In the genomic region with DNA sequence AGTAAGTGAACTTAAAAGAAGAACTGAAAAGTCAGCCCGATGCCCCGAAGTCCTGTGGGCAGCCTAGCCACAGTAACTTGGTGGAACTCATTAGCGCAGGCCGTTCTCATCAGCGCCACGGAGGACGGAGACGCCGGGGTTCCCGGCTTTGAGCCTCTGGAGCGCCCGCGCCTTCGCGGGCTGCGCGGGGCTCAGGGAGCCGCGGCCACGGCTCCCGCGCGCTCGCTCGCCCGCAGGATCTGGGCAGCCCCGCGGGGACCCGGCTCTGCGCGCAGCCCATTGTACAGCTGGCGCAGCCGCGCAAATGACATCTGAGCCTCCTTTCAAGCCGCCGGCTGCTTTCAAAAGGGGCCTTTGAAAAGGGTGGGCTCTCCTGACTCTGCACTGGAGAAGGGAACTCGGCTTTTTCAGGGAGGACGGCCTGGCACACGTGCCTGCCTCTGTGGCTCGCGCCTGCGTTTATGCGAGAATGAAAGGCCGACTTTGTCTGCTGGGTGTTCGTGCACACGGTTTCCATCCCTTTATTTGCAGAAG, we compare ENCODE assay signal across 10 cellular contexts. TPM values are rescaled to one million over a fixed set of nuclear protein-coding genes. Genes with fewer than 3 reads are reported as not detected.
A peak's percentile ranks its signal among the peaks of the same experiment; 100 is the strongest.
DNase-seq lines count a peak whose midpoint lies in the region; ATAC-seq and TF ChIP-seq lines count a peak whose summit lies in the region.
"Had no signal": no experiment of that assay in that cellular context is flagged by ENCODE, and none has a peak within 500 bp of the region (broad histone marks: within the 10 kb centered on the region; RNA-seq: fewer than 3 reads in every experiment).

No MANE protein-coding gene starts in this region.

- no peak for DNase-seq in activated CD8-positive, alpha-beta memory T cell treated with anti-CD3 and anti-CD28 coated beads, Interleukin-2, amount 10 ng/mL, durations not matched to agents 7 days and 5 days
- no peak for DNase-seq in activated CD8-positive, alpha-beta memory T cell treated with anti-CD3 and anti-CD28 coated beads for 24 hours
- no peak for DNase-seq in left lobe of liver (ENCODE audit: low spot score)
- peak in 1 of 2 donors; percentile 81 for DNase-seq in upper lobe of left lung
- no peak for DNase-seq in T-cell
- no peak for DNase-seq in activated effector memory CD4-positive, alpha-beta T cell treated with Interleukin-2 at 50 U/mL for 16 hours
- no peak for DNase-seq in CD8-positive, alpha-beta T cell
- DNase-seq: activated gamma-delta T cell treated with Interleukin-2 at 50 U/mL for 16 hours had no signal

- peak; percentile 47 for ATAC-seq in activated CD8-positive, alpha-beta memory T cell treated with anti-CD3 and anti-CD28 coated beads, Interleukin-2, amount 10 ng/mL, durations not matched to agents 7 days and 5 days
- ATAC-seq in left lobe of liver (peak; percentile 62), upper lobe of left lung (ENCODE audit: low FRiP score in 2 of 2) (peak in 1 of 2 donors; percentile 79), T-cell (replicated peaks in 1 of 4) (no peak)
- ATAC-seq in CD8-positive, alpha-beta T cell = no peak

- no peaks in the 10 kb centered on the region for H3K36me3 ChIP-seq in upper lobe of left lung
- no peaks in the 10 kb centered on the region for H3K36me3 ChIP-seq in CD8-positive, alpha-beta T cell (ENCODE audit: insufficient read depth, low read length)

- CTCF ChIA-PET in activated CD8-positive, alpha-beta memory T cell treated with anti-CD3 and anti-CD28 coated beads, Interleukin-2, amount 10 ng/mL, durations not matched to agents 7 days and 5 days (lab: Charles Lee) = no interaction called here
- CTCF ChIA-PET in T-cell (lab: Charles Lee) = no interaction called here
- CTCF ChIA-PET in CD8-positive, alpha-beta T cell (lab: Charles Lee) = no interaction called here

- intact Hi-C loops in CD8-positive, alpha-beta T cell (cut with DNase I, micrococcal nuclease) = no loop called here

- peaks cover 2% of the 10 kb centered on the region for H3K36me3 Mint-ChIP-seq in activated CD8-positive, alpha-beta memory T cell treated with anti-CD3 and anti-CD28 coated beads, Interleukin-2, amount 10 ng/mL, durations not matched to agents 7 days and 5 days
- H3K36me3 Mint-ChIP-seq in brain (no peaks in the 10 kb centered on the region), T-cell (no peaks in the 10 kb centered on the region)
- no peaks in the 10 kb centered on the region for H3K36me3 Mint-ChIP-seq in CD8-positive, alpha-beta T cell
- H3K36me3 Mint-ChIP-seq: IgD-negative memory B cell had no signal

- H3K27me3 Mint-ChIP-seq in activated CD8-positive, alpha-beta memory T cell treated with anti-CD3 and anti-CD28 coated beads, Interleukin-2, amount 10 ng/mL, durations not matched to agents 7 days and 5 days = peaks cover 52% of the 10 kb centered on the region
- peaks cover 5% of the 10 kb centered on the region for H3K27me3 Mint-ChIP-seq in brain
- H3K27me3 Mint-ChIP-seq in T-cell = peaks cover 29 to 36% of the 10 kb centered on the region in 2 donors
- peaks cover 25% of the 10 kb centered on the region for H3K27me3 Mint-ChIP-seq in CD8-positive, alpha-beta T cell (ENCODE audit: low read depth)

- H3K4me1 ChIP-seq in upper lobe of left lung = peaks cover 0 to 7% (median 0%) of the 10 kb centered on the region in 4 donors
- no peaks in the 10 kb centered on the region for H3K4me1 ChIP-seq in CD8-positive, alpha-beta T cell (ENCODE audit: insufficient read depth, low read length)

- WGBS in upper lobe of left lung, 2 donors = 12 to 16% methylated on average over 11 to 45 of the region's 46 CpGs

- no peaks in the 10 kb centered on the region for H3K9me3 ChIP-seq in upper lobe of left lung
- no peaks in the 10 kb centered on the region for H3K9me3 ChIP-seq in CD8-positive, alpha-beta T cell (ENCODE audit: low read length)

- peak overlapping the region; percentile 53 for H3K4me3 Mint-ChIP-seq in activated CD8-positive, alpha-beta memory T cell treated with anti-CD3 and anti-CD28 coated beads, Interleukin-2, amount 10 ng/mL, durations not matched to agents 7 days and 5 days
- peak overlapping the region; percentile 52 to 82 (median 69) for H3K4me3 Mint-ChIP-seq in brain
- H3K4me3 Mint-ChIP-seq in T-cell = no peak overlapping the region
- H3K4me3 Mint-ChIP-seq in CD8-positive, alpha-beta T cell = no peak overlapping the region

- no peak overlapping the region for H3K27ac ChIP-seq in upper lobe of left lung
- H3K27ac ChIP-seq in CD8-positive, alpha-beta T cell (ENCODE audit: low read depth, low read length) = no peak overlapping the region

- POLR2A ChIA-PET in T-cell (lab: Charles Lee) = no interaction called here
- POLR2A ChIA-PET in CD8-positive, alpha-beta T cell (lab: Charles Lee) = no interaction called here

- no peak for TF ChIP-seq CTCF in brain (conservative IDR thresholded peaks at IDR 0.05)
- no peak for TF ChIP-seq CTCF in upper lobe of left lung (IDR thresholded peaks at IDR 0.05)
- TF ChIP-seq CTCF in CD8-positive, alpha-beta T cell (IDR thresholded peaks at IDR 0.05) = no peak

- no peaks in the 10 kb centered on the region for H3K9me3 Mint-ChIP-seq in activated CD8-positive, alpha-beta memory T cell treated with anti-CD3 and anti-CD28 coated beads, Interleukin-2, amount 10 ng/mL, durations not matched to agents 7 days and 5 days (ENCODE audit: low read depth)
- H3K9me3 Mint-ChIP-seq in brain = peaks cover 0 to 6% (median 2%) of the 10 kb centered on the region in 5 experiments
- H3K9me3 Mint-ChIP-seq in T-cell = no peaks in the 10 kb centered on the region
- H3K9me3 Mint-ChIP-seq in CD8-positive, alpha-beta T cell = no peaks in the 10 kb centered on the region
- H3K9me3 Mint-ChIP-seq: IgD-negative memory B cell had no signal

- peak overlapping the region in 3 of 4 donors; percentile 18 to 41 (median 26) for H3K4me3 ChIP-seq in upper lobe of left lung
- no peak overlapping the region for H3K4me3 ChIP-seq in CD8-positive, alpha-beta T cell (ENCODE audit: low read depth, low read length)

- H3K27ac Mint-ChIP-seq in activated CD8-positive, alpha-beta memory T cell treated with anti-CD3 and anti-CD28 coated beads, Interleukin-2, amount 10 ng/mL, durations not matched to agents 7 days and 5 days = peak overlapping the region; percentile 54
- H3K27ac Mint-ChIP-seq in brain (peak overlapping the region in 1 of 5 experiments; percentile 41), T-cell (no peak overlapping the region)
- no peak overlapping the region for H3K27ac Mint-ChIP-seq in CD8-positive, alpha-beta T cell
- H3K27ac Mint-ChIP-seq: IgD-negative memory B cell had no signal

- TF ChIP-seq POLR2A in upper lobe of left lung (IDR thresholded peaks at IDR 0.05) = no peak

- peaks cover 0 to 7% (median 0%) of the 10 kb centered on the region in 4 donors for H3K27me3 ChIP-seq in upper lobe of left lung
- peaks cover 4% of the 10 kb centered on the region for H3K27me3 ChIP-seq in CD8-positive, alpha-beta T cell (ENCODE audit: insufficient read depth, low read length)

- peaks cover 16% of the 10 kb centered on the region for H3K4me1 Mint-ChIP-seq in activated CD8-positive, alpha-beta memory T cell treated with anti-CD3 and anti-CD28 coated beads, Interleukin-2, amount 10 ng/mL, durations not matched to agents 7 days and 5 days
- H3K4me1 Mint-ChIP-seq in brain (peaks cover 35% of the 10 kb centered on the region), T-cell (peaks cover 0 to 3% (median 3%) of the 10 kb centered on the region in 3 donors)
- no peaks in the 10 kb centered on the region for H3K4me1 Mint-ChIP-seq in CD8-positive, alpha-beta T cell (ENCODE audit: low read depth)

- TF ChIP-seq EP300 in upper lobe of left lung (IDR thresholded peaks at IDR 0.05) = no peak

RNA-seq across cellular contexts. Expression of gene TLR4, which starts 40.7 kb away (rescaled TPM):
- not detected for total RNA-seq in activated CD8-positive, alpha-beta memory T cell treated with anti-CD3 and anti-CD28 coated beads, Interleukin-2, amount 10 ng/mL, durations not matched to agents 7 days and 5 days
- polyA plus RNA-seq in brain (ENCODE audit: insufficient read depth, low read depth, low replicate concordance) = 2.0 TPM
- total RNA-seq in left lobe of liver (5.3 TPM), upper lobe of left lung (10 to 100 TPM; 34.2 to 57.0 (median 44.0) TPM), T-cell (under 1 TPM; 0.08 to 0.18 (median 0.16) TPM)
- total RNA-seq in CD8-positive, alpha-beta T cell = under 1 TPM; 0.08 to 0.17 TPM

Comparison
In these comparisons a context has a peak if more than half of its experiments do, and no peak if none do; other contexts are left out.
1. ATAC-seq: peak in activated CD8-positive, alpha-beta memory T cell treated with anti-CD3 and anti-CD28 coated beads, Interleukin-2, amount 10 ng/mL, durations not matched to agents 7 days and 5 days (single experiment) and left lobe of liver (single experiment); none in T-cell (0 of 4) and CD8-positive, alpha-beta T cell (single experiment).
2. H3K4me3 Mint-ChIP-seq: peak in activated CD8-positive, alpha-beta memory T cell treated with anti-CD3 and anti-CD28 coated beads, Interleukin-2, amount 10 ng/mL, durations not matched to agents 7 days and 5 days (single experiment) and brain (5 of 5); none in T-cell (0 of 3) and CD8-positive, alpha-beta T cell (single experiment).